Comparison of ENCODE assay signal across 1 cellular context in genomic region chr3:141275032-141275422, GRCh38.
TF ChIP-seq lines count a peak whose summit lies in the region.

No MANE protein-coding gene starts in this region.

TF ChIP-seq in K562, 482 proteins besides CTCF, POLR2A, EP300 and RAD21 (continued from another document):
- no peak for TF ChIP-seq ZNF592 (IDR thresholded peaks at IDR 0.05)
- TF ChIP-seq CLOCK (CRISPR knock-in tag; IDR thresholded peaks at IDR 0.05; ENCODE audit: borderline replicate concordance) = no peak
- TF ChIP-seq HMBOX1 (IDR thresholded peaks at IDR 0.05) = peak; percentile 89
- TF ChIP-seq HIVEP1 (CRISPR knock-in tag; IDR thresholded peaks at IDR 0.05) = no peak
TF ChIP-seq in K562: peak in this region for 4.
